9 cellular contexts compared by ENCODE assay signal in the genomic region with DNA sequence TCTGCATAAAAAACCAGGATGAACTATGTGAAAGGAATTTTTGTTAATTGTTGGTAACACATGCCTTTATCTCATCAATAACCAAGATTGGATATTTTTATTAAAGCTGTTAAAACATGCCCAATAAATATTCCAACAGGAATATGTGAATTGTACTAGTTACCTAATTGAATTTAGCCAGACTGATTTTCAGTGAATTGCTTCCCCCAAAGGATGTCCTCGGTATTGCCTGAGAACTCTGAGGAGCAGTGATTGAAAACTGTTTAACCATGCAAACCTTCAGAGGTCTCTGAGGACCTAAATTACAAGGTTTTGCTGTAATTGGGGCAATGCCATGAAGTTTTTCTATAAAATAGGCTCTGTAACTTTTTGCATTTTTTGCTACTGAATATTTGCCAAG.
DNase-seq lines count a peak whose midpoint lies in the region; ATAC-seq, FAIRE-seq and TF ChIP-seq lines count a peak whose summit lies in the region.
"Had no signal": no experiment of that assay in that cellular context is flagged by ENCODE, and none has a peak within 500 bp of the region (broad histone marks: within the 10 kb centered on the region; RNA-seq: fewer than 3 reads in every experiment).

No MANE protein-coding gene starts in this region.

- H2BK15ac ChIP-seq in mesendoderm (replicated peaks; ENCODE audit: low read depth), result no peak overlapping the region

- no peak for TF ChIP-seq POLR2A in K562 (conservative IDR thresholded peaks at IDR 0.05)

- no peak overlapping the region for H3K4me2 ChIP-seq in K562 (ENCODE audit: insufficient read depth, low read length)
- H3K4me2 ChIP-seq in mesendoderm (ENCODE audit: low read length), result no peak overlapping the region

- intact Hi-C loops in CD8-positive, alpha-beta T cell (cut with DNase I, micrococcal nuclease), result loop anchor here in 1 of 2 experiments (2.0 kb wide), 1 partner anchor 268 kb away; no protein-coding TSS in a partner anchor
- intact Hi-C loops in K562 (cut with micrococcal nuclease), result no loop called here

- DNase-seq in CD8-positive, alpha-beta T cell, result no peak
- DNase-seq in HFFc6, result no peak
- peak in 1 of 4 experiments; percentile 8 for DNase-seq in K562 (ENCODE audit: extremely low read depth in 1 of 4, low spot score in 3 of 4)
- peak; percentile 31 for DNase-seq in mesendoderm
- no peak for DNase-seq in NCI-H2081 treated with DMSO at 0.1 percent for 48 hours (lab: John Stamatoyannopoulos, UW)
- DNase-seq: activated gamma-delta T cell treated with Interleukin-2 at 50 U/mL for 16 hours had no signal

- peaks cover 6% of the 10 kb centered on the region for H3K36me3 ChIP-seq in CD8-positive, alpha-beta T cell (ENCODE audit: insufficient read depth, low read length)
- H3K36me3 ChIP-seq in K562 (ENCODE audit: control insufficient read depth, insufficient read depth, low read length) (peaks cover 6% of the 10 kb centered on the region; the same call in 1 of the 3 replicates), mesendoderm (ENCODE audit: control insufficient read depth, insufficient read depth, low read length) (no peaks in the 10 kb centered on the region)

- no peak overlapping the region for H2AFZ ChIP-seq in K562 (ENCODE audit: low read depth, low read length)

- H3K79me1 ChIP-seq in mesendoderm (ENCODE audit: low read length), result no peaks in the 10 kb centered on the region

- CTCF ChIA-PET in CD8-positive, alpha-beta T cell (lab: Charles Lee), result interaction anchor here (1.4 kb wide), 1 partner anchor 16 kb away, joined by 4 read pairs; no protein-coding TSS in a partner anchor
- CTCF ChIA-PET in K562 (lab: Yijun Ruan, JAX; ENCODE audit: low intra/inter-chr PET ratio), result interaction anchor here (0.6 kb wide), 1 partner anchor 716 kb away, joined by 3 read pairs; no protein-coding TSS in a partner anchor

- H2BK120ac ChIP-seq in mesendoderm (ENCODE audit: low read depth, low read length), result no peak overlapping the region

- TF ChIP-seq RAD21 in K562 (CRISPR knock-in tag; conservative IDR thresholded peaks at IDR 0.05 in 1 of 2, IDR thresholded peaks at IDR 0.05 in 1 of 2), result no peak; a peak in 1 of 4 replicates

- FAIRE-seq in K562 (lab: Jason Lieb, UNC), result no peak

- H3K27ac Mint-ChIP-seq in CD8-positive, alpha-beta T cell, result no peak overlapping the region
- H3K27ac Mint-ChIP-seq in HFFc6, result no peak overlapping the region

- ATAC-seq in CD8-positive, alpha-beta T cell, result peak; percentile 45
- ATAC-seq in K562 (peak; percentile 67; the same call in 2 of the 3 replicates), HG03039 (IDR thresholded peaks at IDR 0.05; ENCODE audit: unreplicated experiment) (no peak), GM18517 (IDR thresholded peaks at IDR 0.05; ENCODE audit: unreplicated experiment) (no peak), HG02970 (IDR thresholded peaks at IDR 0.05; ENCODE audit: low FRiP score, unreplicated experiment) (no peak)

- H3K9ac ChIP-seq in K562 (ENCODE audit: insufficient read depth in 1 of 2, low read depth in 2 of 2, low read length in 2 of 2), result no peak overlapping the region
- H3K9ac ChIP-seq in mesendoderm (ENCODE audit: low read length), result no peak overlapping the region

- no peak overlapping the region for H4K5ac ChIP-seq in mesendoderm (ENCODE audit: low read length)

- no peak overlapping the region for H3K56ac ChIP-seq in mesendoderm (ENCODE audit: low read length)

- H2AK5ac ChIP-seq in mesendoderm (ENCODE audit: low read length), result no peak overlapping the region

- in situ Hi-C loops in K562 (cut with MboI), result no loop called here

- no peaks in the 10 kb centered on the region for H3K9me3 ChIP-seq in CD8-positive, alpha-beta T cell (ENCODE audit: low read length)
- H3K9me3 ChIP-seq in K562 (replicated peaks; ENCODE audit: control insufficient read depth, insufficient read depth, low read depth, low read length), result no peaks in the 10 kb centered on the region

- TF ChIP-seq CTCF in CD8-positive, alpha-beta T cell (IDR thresholded peaks at IDR 0.05), result peak; percentile 23
- TF ChIP-seq CTCF in HFFc6 (IDR thresholded peaks at IDR 0.05) (peak; percentile 57), K562 (IDR thresholded peaks at IDR 0.05 in 2 of 3, conservative IDR thresholded peaks at IDR 0.05 in 1 of 3; ENCODE audit: insufficient read depth in 2 of 3, low read depth in 1 of 3, low read length in 3 of 3) (peak; percentile 7 to 37 (median 22); a peak in 2 of 6 replicates)

- no peak overlapping the region for H3K4me3 ChIP-seq in CD8-positive, alpha-beta T cell (ENCODE audit: low read depth, low read length)
- H3K4me3 ChIP-seq in K562 (no peak overlapping the region), mesendoderm (ENCODE audit: low read length) (no peak overlapping the region)

- H3K9me3 Mint-ChIP-seq in CD8-positive, alpha-beta T cell, result peaks cover 3% of the 10 kb centered on the region
- no peaks in the 10 kb centered on the region for H3K9me3 Mint-ChIP-seq in HFFc6

- H3K4me1 Mint-ChIP-seq in CD8-positive, alpha-beta T cell (ENCODE audit: low read depth), result peaks cover 14% of the 10 kb centered on the region
- H3K4me1 Mint-ChIP-seq in HFFc6 (ENCODE audit: low read depth), result no peaks in the 10 kb centered on the region

- H3K18ac ChIP-seq in mesendoderm (ENCODE audit: low read length), result no peak overlapping the region

- WGBS in K562 (ENCODE audit: insufficient coverage, low coverage, missing lambda C conversion rate), result 25% methylated on average over 1 of the region's 1 CpG
- WGBS in mesendoderm (ENCODE audit: extremely low coverage, insufficient coverage, low lambda C conversion rate), result no CpG with 5 or more reads among the region's 1 CpG

- H3K27me3 ChIP-seq in CD8-positive, alpha-beta T cell (ENCODE audit: insufficient read depth, low read length), result no peaks in the 10 kb centered on the region
- no peaks in the 10 kb centered on the region for H3K27me3 ChIP-seq in K562 (ENCODE audit: control insufficient read depth in 2 of 2, insufficient read depth in 2 of 2, low read length in 2 of 2)
- H3K27me3 ChIP-seq in mesendoderm (ENCODE audit: insufficient read depth, low read length, poor library complexity), result no peaks in the 10 kb centered on the region

- TF ChIP-seq EP300 in K562 (IDR thresholded peaks at IDR 0.05; ENCODE audit: low read length), result no peak

- no peaks in the 10 kb centered on the region for H4K20me1 ChIP-seq in K562 (replicated peaks; ENCODE audit: control insufficient read depth, insufficient read depth, low read length)

- POLR2A ChIA-PET in CD8-positive, alpha-beta T cell (lab: Charles Lee), result no interaction called here
- POLR2A ChIA-PET in K562 (lab: Yijun Ruan, JAX), result interaction anchor here (0.8 kb wide), 1 partner anchor 11 kb away, joined by 3 read pairs; no protein-coding TSS in a partner anchor

- H2BK5ac ChIP-seq in mesendoderm (ENCODE audit: low read length), result no peak overlapping the region

- no peak overlapping the region for H3K4me3 Mint-ChIP-seq in CD8-positive, alpha-beta T cell
- no peak overlapping the region for H3K4me3 Mint-ChIP-seq in HFFc6

- H3K23ac ChIP-seq in mesendoderm (ENCODE audit: low read length), result no peak overlapping the region

- no peak overlapping the region for H4K8ac ChIP-seq in mesendoderm (ENCODE audit: low read depth, low read length)

- H3K9me1 ChIP-seq in K562 (ENCODE audit: control insufficient read depth, insufficient read depth, low read length), result no peaks in the 10 kb centered on the region

- H3K27ac ChIP-seq in CD8-positive, alpha-beta T cell (ENCODE audit: low read depth, low read length), result no peak overlapping the region
- H3K27ac ChIP-seq in K562 (ENCODE audit: extremely low read depth, low read depth, low read length), result no peak overlapping the region
- no peak overlapping the region for H3K27ac ChIP-seq in mesendoderm (ENCODE audit: low read depth, low read length)

- peaks cover 60% of the 10 kb centered on the region for H3K36me3 Mint-ChIP-seq in CD8-positive, alpha-beta T cell
- peaks cover 17% of the 10 kb centered on the region for H3K36me3 Mint-ChIP-seq in HFFc6 (ENCODE audit: low read depth)

- H3K4ac ChIP-seq in mesendoderm (ENCODE audit: low read depth, low read length), result no peak overlapping the region

- BruUV-seq in K562 (replicated peaks; lab: Mats Ljungman, UMichigan), result no TSS peak

- H3K27me3 Mint-ChIP-seq in CD8-positive, alpha-beta T cell (ENCODE audit: low read depth), result no peaks in the 10 kb centered on the region
- no peaks in the 10 kb centered on the region; the same call in 1 of the 2 replicates for H3K27me3 Mint-ChIP-seq in HFFc6 (ENCODE audit: insufficient read depth)

- no peaks in the 10 kb centered on the region for H3K4me1 ChIP-seq in CD8-positive, alpha-beta T cell (ENCODE audit: insufficient read depth, low read length)
- no peaks in the 10 kb centered on the region for H3K4me1 ChIP-seq in K562 (replicated peaks in 1 of 2; ENCODE audit: control insufficient read depth in 2 of 2, insufficient read depth in 2 of 2, low read length in 2 of 2)
- H3K4me1 ChIP-seq in mesendoderm (ENCODE audit: control insufficient read depth, low read depth, low read length), result no peaks in the 10 kb centered on the region

- H3K79me2 ChIP-seq in K562 (ENCODE audit: control insufficient read depth, insufficient read depth, low read length), result no peaks in the 10 kb centered on the region
- no peaks in the 10 kb centered on the region for H3K79me2 ChIP-seq in mesendoderm (ENCODE audit: control insufficient read depth, insufficient read depth, low read length)

TF ChIP-seq in K562, 482 proteins besides CTCF, POLR2A, EP300 and RAD21:
- TF ChIP-seq CXXC5 (CRISPR knock-in tag; IDR thresholded peaks at IDR 0.05) (no peak), RFX5 (IDR thresholded peaks at IDR 0.05; ENCODE audit: low read depth, low read length) (no peak), ZFP36 (IDR thresholded peaks at IDR 0.05; ENCODE audit: low read depth, low read length, partially characterized antibody) (no peak), LARP7 (IDR thresholded peaks at IDR 0.05) (no peak), ZC3H4 (CRISPR knock-in tag; IDR thresholded peaks at IDR 0.05; ENCODE audit: borderline replicate concordance) (no peak), RBFOX2 (IDR thresholded peaks at IDR 0.05; ENCODE audit: low read depth, low read length) (no peak), SIX5 (IDR thresholded peaks at IDR 0.05; ENCODE audit: borderline replicate concordance in 1 of 2, insufficient read depth in 1 of 2, low read depth in 1 of 2, low read length in 2 of 2) (no peak)

Comparison
In these comparisons a context has a peak if more than half of its experiments do, and no peak if none do; other contexts are left out.
1. ATAC-seq: peak in CD8-positive, alpha-beta T cell (single experiment) and K562 (single experiment); none in HG03039 (single experiment), GM18517 (single experiment) and HG02970 (single experiment).
2. Peak in every context shown above with its lines, with median percentiles within 50 percentile points of each other: CTCF ChIP-seq.